ENCODE assay signal across 30 cellular contexts in the genomic region with DNA sequence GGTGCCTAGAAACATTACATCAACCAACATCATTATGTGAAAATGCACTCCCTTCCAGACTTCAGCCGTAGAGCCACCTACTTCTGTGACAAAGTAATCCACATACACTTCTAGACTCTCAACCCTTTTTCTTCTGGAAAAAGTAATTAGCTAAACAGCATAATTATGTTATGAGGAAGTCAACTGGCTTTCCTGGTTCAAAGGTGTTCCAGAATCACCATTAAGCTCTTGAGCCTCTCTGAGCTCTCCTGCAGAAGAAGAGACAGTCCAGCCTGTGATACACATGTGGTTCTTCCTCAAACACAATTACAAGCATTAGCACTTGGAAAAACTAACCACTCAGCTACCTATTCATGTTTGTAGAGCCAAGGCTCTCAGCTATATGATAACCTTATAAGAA. TPM values are rescaled to one million over a fixed set of nuclear protein-coding genes. Genes with fewer than 3 reads are reported as not detected.
"Had no signal": no experiment of that assay in that cellular context is flagged by ENCODE, and none has a peak within 500 bp of the region (broad histone marks: within the 10 kb centered on the region; RNA-seq: fewer than 3 reads in every experiment).

No MANE protein-coding gene starts in this region.

- FAIRE-seq: endothelial cell of umbilical vein, pancreas had no signal

- H3K27me3 ChIP-seq: brain microvascular endothelial cell, gastroesophageal sphincter, pancreas, sigmoid colon had no signal

- ATAC-seq: activated T-cell treated with anti-CD3 and anti-CD28 coated beads, Interleukin-2, amount 50 U/mL, for 4 hours; activated T-helper 17 cell treated with anti-CD3 and anti-CD28 coated beads, Interleukin-2, amount 50 U/mL, for 72 hours; gastroesophageal sphincter; left lobe of liver; lower lobe of right lung; natural killer cell treated with Interleukin-12 subunit alpha and Interleukin-12 subunit beta and Interleukin-15 and Interleukin-18, amount 100 ng/mL, for 72 hours; pancreas; stimulated activated memory B cell treated with anti-CD40 and anti-IgM and Interleukin-4, amounts not matched to agents 10 μg/mL and 1 μg/mL and 100 μg/mL, for 72 hours; stimulated activated naive CD8-positive, alpha-beta T cell treated with anti-CD3 and anti-CD28 coated beads, Interleukin-15, amount 100 ng/mL, for 72 hours had no signal

- DNase-seq: activated CD4-positive, alpha-beta memory T cell treated with anti-CD3 and anti-CD28 coated beads, Interleukin-2, amount 10 ng/mL, durations not matched to agents 7 days and 5 days; activated CD4-positive, alpha-beta T cell treated with anti-CD3 and anti-CD28 coated beads, Interleukin-2, amount 10 ng/mL, durations not matched to agents 7 days and 5 days; activated CD4-positive, CD25-positive, alpha-beta regulatory T cell treated with anti-CD3 and anti-CD28 coated beads, Interleukin-2, amount 50 U/mL, for 72 hours; activated CD8-positive, alpha-beta memory T cell treated with anti-CD3 and anti-CD28 coated beads, Interleukin-2, amount 50 U/mL, for 48 hours; activated gamma-delta T cell treated with Interleukin-2 at 50 U/mL for 16 hours; activated naive CD4-positive, alpha-beta T cell treated with anti-CD3 and anti-CD28 coated beads, Interleukin-2, amount 50 U/mL, for 16 hours; activated T-cell treated with anti-CD3 and anti-CD28 coated beads, Interleukin-2, amount 50 U/mL, for 4 hours; amniotic stem cell; brain microvascular endothelial cell; cortex of kidney; hippocampal formation; lower lobe of right lung; mesenchymal stem cell; pancreas; retina; sigmoid colon; stimulated activated CD4-positive, alpha-beta T cell treated with anti-CD3 and anti-CD28 coated beads, Interleukin-1b, Interleukin-23, amount 100 ng/mL, for 48 hours; stimulated activated CD4-positive, alpha-beta T cell treated with anti-CD3 and anti-CD28 coated beads, Interleukin-4, amount 100 ng/mL, for 4 hours; stimulated activated CD8-positive, alpha-beta memory T cell treated with anti-CD3 and anti-CD28 coated beads, Interleukin-4, amount 100 ng/mL, for 48 hours; stimulated activated naive CD8-positive, alpha-beta T cell treated with anti-CD3 and anti-CD28 coated beads, Interleukin-15, amount 100 ng/mL, for 72 hours; substantia nigra; T-helper 2 cell had no signal

- H3K36me3 ChIP-seq: prostate gland had no signal

- H3K9me3 ChIP-seq: gastroesophageal sphincter, lower lobe of right lung, pancreas, prostate gland, sigmoid colon had no signal

- H3K4me3 ChIP-seq: gastroesophageal sphincter, lower lobe of right lung, pancreas, prostate gland, sigmoid colon, smooth muscle cell had no signal

- H3K4me1 ChIP-seq: gastroesophageal sphincter, lower lobe of right lung, prostate gland, sigmoid colon had no signal

- H3K4me2 ChIP-seq: smooth muscle cell had no signal

- H3K27ac ChIP-seq: brain microvascular endothelial cell, gastroesophageal sphincter, lower lobe of right lung, pancreas, prostate gland, sigmoid colon had no signal

RNA-seq across cellular contexts. Expression of gene TNS3, which starts 52.5 kb away (rescaled TPM):
- total RNA-seq: activated CD4-positive, alpha-beta T cell treated with anti-CD3 and anti-CD28 coated beads, Interleukin-2, amount 10 ng/mL, durations not matched to agents 7 days and 5 days had no signal
